Comparison of ENCODE assay signal across 10 cellular contexts in genomic region chr3:27729748-27730611, GRCh38. TPM values are rescaled to one million over a fixed set of nuclear protein-coding genes. Genes with fewer than 3 reads are reported as not detected.
DNase-seq lines count a peak whose midpoint lies in the region; ATAC-seq, FAIRE-seq and TF ChIP-seq lines count a peak whose summit lies in the region.
"Had no signal": no experiment of that assay in that cellular context is flagged by ENCODE, and none has a peak within 500 bp of the region (broad histone marks: within the 10 kb centered on the region; RNA-seq: fewer than 3 reads in every experiment).

No MANE protein-coding gene starts in this region.

- no peak overlapping the region; the same call in 1 of the 2 replicates for H3K18ac ChIP-seq in H1 (ENCODE audit: extremely low read depth, low read length)

- H4K8ac ChIP-seq in H1 (ENCODE audit: extremely low read depth, insufficient read depth, low read length): no peak overlapping the region; the same call in 1 of the 2 replicates

- no peaks in the 10 kb centered on the region for H3K9me3 ChIP-seq in SK-N-SH
- H3K9me3 ChIP-seq in H1 (ENCODE audit: insufficient read depth in 2 of 2, low read depth in 1 of 2, low read length in 1 of 2): no peaks in the 10 kb centered on the region

- no peak overlapping the region for H3K4ac ChIP-seq in H1 (replicated peaks; ENCODE audit: insufficient read length, low read depth, low read length)

- H3K4me2 ChIP-seq in SK-N-SH (peak overlapping the region; percentile 48; the same call in 1 of the 2 replicates), H1 (ENCODE audit: insufficient read depth in 1 of 2, low read depth in 2 of 2, low read length in 2 of 2) (peak overlapping the region; percentile 44 to 61)

- in situ Hi-C loops in G401 (cut with HindIII; ENCODE audit: low sequenced_read_pairs): no loop called here

- H2BK5ac ChIP-seq in H1 (ENCODE audit: low read depth, low read length): no peak overlapping the region

- no peak overlapping the region for H3K27ac ChIP-seq in SK-N-SH (ENCODE audit: low read depth in 2 of 2, low read length in 1 of 2)
- no peak overlapping the region for H3K27ac ChIP-seq in H1 (ENCODE audit: low read depth, low read length)

- ATAC-seq in omental fat pad (ENCODE audit: low FRiP score): peak; percentile 48
- no peak for ATAC-seq in GM19328 (IDR thresholded peaks at IDR 0.05; ENCODE audit: unreplicated experiment)

- no peak overlapping the region for H3K56ac ChIP-seq in H1 (replicated peaks; ENCODE audit: insufficient read length, low read depth, low read length)

- peak overlapping the region; percentile 42; the same call in 1 of the 2 replicates for H2BK12ac ChIP-seq in H1 (ENCODE audit: low read depth, low read length)

- no peak overlapping the region for H3K23ac ChIP-seq in H1 (ENCODE audit: insufficient read length)

- TF ChIP-seq POLR2A in H1 (IDR thresholded peaks at IDR 0.05; ENCODE audit: control extremely low read depth in 1 of 2, low read depth in 2 of 2, low read length in 2 of 2): no peak

- H3K36me3 ChIP-seq in SK-N-SH (replicated peaks in 1 of 2; ENCODE audit: control insufficient read depth in 1 of 2, insufficient read depth in 2 of 2, low read length in 1 of 2) (no peaks in the 10 kb centered on the region), H1 (ENCODE audit: control insufficient read depth in 2 of 4, insufficient read depth in 4 of 4, low read length in 3 of 4) (no peaks in the 10 kb centered on the region)

- TF ChIP-seq RAD21 in SK-N-SH (IDR thresholded peaks at IDR 0.05; ENCODE audit: low read length): no peak
- no peak for TF ChIP-seq RAD21 in H1 (IDR thresholded peaks at IDR 0.05 in 1 of 2, conservative IDR thresholded peaks at IDR 0.05 in 1 of 2; ENCODE audit: low read depth in 2 of 2, low read length in 2 of 2)

- H3F3A ChIP-seq in SK-N-SH (replicated peaks; ENCODE audit: insufficient read depth): no peaks in the 10 kb centered on the region

- H3K4me1 ChIP-seq in SK-N-SH (ENCODE audit: control insufficient read depth in 1 of 2, insufficient read depth in 2 of 2, low read depth in 1 of 2, low read length in 1 of 2) (peaks cover 3 to 6% of the 10 kb centered on the region in 2 experiments; a peak in 1 of 4 replicates), H1 (replicated peaks in 1 of 4; ENCODE audit: control insufficient read depth in 3 of 4, insufficient read depth in 4 of 4, low read length in 3 of 4) (peaks cover 6 to 22% (median 20%) of the 10 kb centered on the region in 4 experiments)

- no peak overlapping the region for H2BK120ac ChIP-seq in H1 (replicated peaks; ENCODE audit: low read depth, low read length)

- DNase-seq in G401 (ENCODE audit: low spot score) (peak; percentile 20), SK-N-SH (no peak), H1 (ENCODE audit: low read depth in 1 of 2, low spot score in 2 of 2) (peak in 1 of 2 experiments; percentile 70), omental fat pad (ENCODE audit: low spot score) (no peak), NCI-H2227 (lab: John Stamatoyannopoulos, UW; ENCODE audit: unreplicated experiment) (no peak), DMS114 treated with DMSO at 0.1 percent for 48 hours (lab: John Stamatoyannopoulos, UW; ENCODE audit: unreplicated experiment) (no peak), DMS79 treated with DMSO at 0.1 percent for 48 hours (lab: John Stamatoyannopoulos, UW) (no peak)
- DNase-seq: Kasumi-1, SIG-M5 had no signal

- no peak overlapping the region for H3K14ac ChIP-seq in H1 (ENCODE audit: insufficient read length)

- no peaks in the 10 kb centered on the region for H4K20me1 ChIP-seq in SK-N-SH (ENCODE audit: insufficient read depth)
- H4K20me1 ChIP-seq in H1 (replicated peaks in 1 of 2; ENCODE audit: control insufficient read depth in 1 of 2, insufficient read depth in 2 of 2, low read length in 2 of 2): peaks cover 5 to 22% of the 10 kb centered on the region in 2 experiments

- H2BK15ac ChIP-seq in H1 (ENCODE audit: low read length): peak overlapping the region; percentile 94; the same call in 1 of the 2 replicates

- H3K9me2 ChIP-seq in SK-N-SH: no peaks in the 10 kb centered on the region

- CTCF ChIA-PET in SK-N-SH (lab: Yijun Ruan, JAX): interaction anchor here (4.0 kb wide), 1 partner anchor 18 kb away, joined by 28 read pairs; no protein-coding TSS in a partner anchor
- CTCF ChIA-PET in H1 (lab: Charles Lee; ENCODE audit: partially characterized antibody): interaction anchor here (1.0 kb wide), 1 partner anchor 54 kb away, joined by 3 read pairs; no protein-coding TSS in a partner anchor

- H3K79me2 ChIP-seq in SK-N-SH (ENCODE audit: insufficient read depth) (no peaks in the 10 kb centered on the region), H1 (ENCODE audit: control insufficient read depth in 1 of 2, insufficient read depth in 2 of 2, low read length in 2 of 2) (no peaks in the 10 kb centered on the region)

- no peak overlapping the region for H4K5ac ChIP-seq in H1 (ENCODE audit: insufficient read length, low read depth, low read length)

- H3K23me2 ChIP-seq in H1 (ENCODE audit: low read depth, low read length): peaks cover 5% of the 10 kb centered on the region; the same call in 1 of the 2 replicates

- H2BK20ac ChIP-seq in H1 (ENCODE audit: low read length): no peak overlapping the region

- no peak overlapping the region for H3K9ac ChIP-seq in SK-N-SH
- H3K9ac ChIP-seq in H1 (replicated peaks in 1 of 4; ENCODE audit: extremely low read depth in 1 of 4, low read depth in 3 of 4, low read length in 3 of 4): no peak overlapping the region

- H3K27me3 ChIP-seq in SK-N-SH (ENCODE audit: insufficient read depth): peaks cover 65% of the 10 kb centered on the region
- peaks cover 60 to 85% (median 78%) of the 10 kb centered on the region in 4 experiments for H3K27me3 ChIP-seq in H1 (replicated peaks in 1 of 4; ENCODE audit: control insufficient read depth in 3 of 4, extremely low read depth in 1 of 4, insufficient read depth in 3 of 4, low read length in 3 of 4)

- H2AFZ ChIP-seq in SK-N-SH (ENCODE audit: low read depth): no peak overlapping the region
- no peak overlapping the region for H2AFZ ChIP-seq in H1 (ENCODE audit: low read length)

- WGBS in SK-N-SH (ENCODE audit: low lambda C conversion rate): 13% methylated on average over 36 of the region's 41 CpGs
- WGBS in H1 (ENCODE audit: extremely low coverage in 1 of 2, insufficient coverage in 1 of 2, insufficient read length in 1 of 2, insufficient replicate concordance in 2 of 2, low coverage in 1 of 2, low lambda C conversion rate in 2 of 2, missing lambda C conversion rate in 1 of 2), 2 experiments: 1% methylated on average over 40 of the region's 41 CpGs; no CpG with 5 or more reads in 1 of the 2 experiments

- TF ChIP-seq EP300 in SK-N-SH (IDR thresholded peaks at IDR 0.05; ENCODE audit: borderline replicate concordance in 1 of 2, low read depth in 1 of 2, low read length in 1 of 2): no peak
- no peak for TF ChIP-seq EP300 in H1 (IDR thresholded peaks at IDR 0.05; ENCODE audit: borderline replicate concordance in 1 of 2, low read depth in 2 of 2, low read length in 2 of 2)

- FAIRE-seq in H1 (lab: Jason Lieb, UNC): no peak

- no peak for TF ChIP-seq CTCF in SK-N-SH (IDR thresholded peaks at IDR 0.05)
- no peak for TF ChIP-seq CTCF in H1 (IDR thresholded peaks at IDR 0.05; ENCODE audit: control extremely low read depth in 1 of 3, insufficient read depth in 1 of 3, low read depth in 1 of 3, low read length in 3 of 3)
- TF ChIP-seq CTCF in omental fat pad (IDR thresholded peaks at IDR 0.05): no peak

- H4K91ac ChIP-seq in H1 (replicated peaks; ENCODE audit: insufficient read length, low read length): no peak overlapping the region

- H3K79me1 ChIP-seq in H1 (ENCODE audit: low read depth, low read length): no peaks in the 10 kb centered on the region

- H3K4me3 ChIP-seq in SK-N-SH (ENCODE audit: low read depth in 2 of 2, low read length in 1 of 2) (no peak overlapping the region), H1 (ENCODE audit: extremely low read depth in 1 of 4, insufficient read depth in 2 of 4, low read depth in 3 of 4, low read length in 4 of 4) (peak overlapping the region in 3 of 4 experiments; percentile 12 to 53 (median 32); a peak in 4 of 8 replicates)

- POLR2A ChIA-PET in SK-N-SH (lab: Yijun Ruan, JAX): no interaction called here
- POLR2A ChIA-PET in H1 (lab: Charles Lee; ENCODE audit: partially characterized antibody): interaction anchor here (2.1 to 3.3 kb wide), 2 partner anchors 11 to 17 kb away, joined by 6 to 11 read pairs; no protein-coding TSS in a partner anchor

- no peak overlapping the region for H2AK5ac ChIP-seq in H1 (ENCODE audit: low read depth, low read length)

TF ChIP-seq in SK-N-SH, 30 proteins besides CTCF, POLR2A, EP300 and RAD21 (continues in another document):
- no peak for TF ChIP-seq FOXM1 (IDR thresholded peaks at IDR 0.05; ENCODE audit: low read depth)

TF ChIP-seq in H1, 55 proteins besides CTCF, POLR2A, EP300 and RAD21 (continues in another document):
- TF ChIP-seq CTBP2 (IDR thresholded peaks at IDR 0.05; ENCODE audit: borderline replicate concordance, insufficient read depth, insufficient read length, low read length) (peak; percentile 39), SUZ12 (IDR thresholded peaks at IDR 0.05; ENCODE audit: low read length) (peak; percentile 88), USF2 (IDR thresholded peaks at IDR 0.05; ENCODE audit: low read length) (no peak), CREB1 (IDR thresholded peaks at IDR 0.05) (no peak), EZH2 (IDR thresholded peaks at IDR 0.05; ENCODE audit: low read depth, low read length, severe bottlenecking) (peak; percentile 85)

RNA-seq across cellular contexts. Expression of gene EOMES, which starts 7.9 kb away (rescaled TPM):
- 0.20 and 0.25 TPM in 2 replicates for total RNA-seq in G401 (2014; rRNA removed; shearing (Covaris generic))
- polyA plus RNA-seq in SK-N-SH (2012; rRNA removed) (not detected in 2 replicates), H1 (2011; rRNA removed) (0.09 TPM in 2 replicates)
- polyA plus RNA-seq in SK-N-SH (2012; cell fraction: cytosol; rRNA removed): not detected in 2 replicates
- not detected in 2 replicates for polyA plus RNA-seq in SK-N-SH (2012; cell fraction: nucleus; rRNA removed)
- total RNA-seq in H1 (2021; fragmentation: NEBNext Ultra II Directional; extraction: Animal tissue kit (Norgen Biotek cat#: 25700)): 0.47 and 0.50 TPM in 2 replicates
- 0.13 TPM for polyA plus RNA-seq in H1 (2011; cell fraction: cytosol; rRNA removed)
- 0.11 TPM for polyA plus RNA-seq in H1 (2011; cell fraction: nucleus; rRNA removed)
- 0.18 to 0.91 TPM (median 0.46 TPM) in 4 replicates for polyA plus RNA-seq in H1 (2012, experiment 1 of 2)
- 0.73 TPM for polyA plus RNA-seq in H1 (2012, experiment 2 of 2)
- 0.26 TPM for polyA plus RNA-seq in H1 (2013, experiment 1 of 2)
- polyA plus RNA-seq in H1 (2013, experiment 2 of 2): 0.18 TPM
- 0.25 and 0.37 TPM in 2 replicates for polyA minus RNA-seq in H1 (2011; rRNA and poly(A)+ RNA removed)
- polyA minus RNA-seq in H1 (2011; cell fraction: cytosol; rRNA and poly(A)+ RNA removed): not detected
- 0.40 TPM for polyA minus RNA-seq in H1 (2011; cell fraction: nucleus; rRNA and poly(A)+ RNA removed)
- under 1 TPM in 3 of 4 donors, not detected in 1; 0.19 to 0.63 (median 0.48) TPM for total RNA-seq in omental fat pad

Comparison
In these comparisons a context has a peak if more than half of its experiments do, and no peak if none do; other contexts are left out.
1. H3K4me3 ChIP-seq: peak in H1 (3 of 4); none in SK-N-SH (0 of 2).